ENCODE assay signal across 22 cellular contexts in the genomic region with DNA sequence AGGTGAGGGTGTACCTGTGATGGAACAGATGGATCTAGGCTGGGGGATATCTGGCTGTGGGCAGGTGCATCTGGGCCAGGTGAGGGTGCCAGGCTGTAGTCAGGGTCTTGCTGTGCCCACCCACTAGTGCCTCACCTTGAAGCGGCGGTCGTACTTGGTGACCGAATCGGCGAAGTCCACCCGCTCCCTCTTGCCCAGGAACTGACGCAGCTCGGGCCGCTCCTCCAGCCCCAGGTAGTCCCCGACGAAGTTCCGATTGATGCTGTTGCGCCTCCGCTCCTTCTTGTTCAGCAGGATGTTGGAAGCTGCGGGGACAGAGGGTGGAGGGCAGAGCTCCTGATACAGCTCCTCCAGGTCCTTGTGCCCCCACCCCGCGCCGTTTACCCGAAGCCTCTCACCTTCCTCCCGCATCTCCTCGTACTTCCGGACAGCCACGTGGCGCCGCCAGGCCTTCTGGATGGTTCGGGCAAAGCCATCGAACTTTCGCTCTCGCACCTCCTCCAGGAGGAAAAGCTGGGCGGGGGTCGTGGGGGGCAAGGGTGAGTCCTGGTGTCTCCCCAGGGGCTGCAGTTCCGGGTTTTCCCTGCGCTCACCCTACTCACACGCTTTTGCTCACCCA.
"Had no signal": no experiment of that assay in that cellular context is flagged by ENCODE, and none has a peak within 500 bp of the region (broad histone marks: within the 10 kb centered on the region; RNA-seq: fewer than 3 reads in every experiment).

No MANE protein-coding gene starts in this region.

- H3K9me3 Mint-ChIP-seq: activated CD4-positive, alpha-beta memory T cell treated with anti-CD3 and anti-CD28 coated beads, Interleukin-2, amount 10 ng/mL, durations not matched to agents 7 days and 5 days; activated CD4-positive, alpha-beta T cell treated with anti-CD3 and anti-CD28 coated beads, Interleukin-2, amount 10 ng/mL, durations not matched to agents 7 days and 5 days; activated naive CD4-positive, alpha-beta T cell treated with anti-CD3 and anti-CD28 coated beads, Interleukin-2, amount 50 U/mL, for 72 hours; activated T-cell treated with anti-CD3 and anti-CD28 coated beads, Interleukin-2, amount 50 U/mL, for 24 hours; dendritic cell treated with granulocyte-macrophage colony-stimulating factor and Interleukin-4, amounts not matched to agents 40 ng/mL and 50 ng/mL, for 4 days; naive thymus-derived CD8-positive, alpha-beta T cell; T-helper 1 cell treated with Interleukin-12 subunit alpha and Interleukin-12 subunit beta and Interleukin-4 antibody, amounts not matched to agents 30 μg/mL and 1 μg/mL, for 36 hours had no signal

- H3K27ac Mint-ChIP-seq: activated CD4-positive, alpha-beta memory T cell treated with anti-CD3 and anti-CD28 coated beads, Interleukin-2, amount 10 ng/mL, durations not matched to agents 7 days and 5 days; activated CD4-positive, alpha-beta T cell treated with anti-CD3 and anti-CD28 coated beads, Interleukin-2, amount 10 ng/mL, durations not matched to agents 7 days and 5 days; activated naive CD4-positive, alpha-beta T cell treated with anti-CD3 and anti-CD28 coated beads, Interleukin-2, amount 50 U/mL, for 72 hours; activated T-cell treated with anti-CD3 and anti-CD28 coated beads, Interleukin-2, amount 50 U/mL, for 24 hours; dendritic cell treated with granulocyte-macrophage colony-stimulating factor and Interleukin-4, amounts not matched to agents 40 ng/mL and 50 ng/mL, for 4 days; T-helper 1 cell treated with Interleukin-12 subunit alpha and Interleukin-12 subunit beta and Interleukin-4 antibody, amounts not matched to agents 30 μg/mL and 1 μg/mL, for 36 hours had no signal

- DNase-seq: activated CD4-positive, alpha-beta memory T cell treated with anti-CD3 and anti-CD28 coated beads, Interleukin-2, amount 10 ng/mL, durations not matched to agents 7 days and 5 days; activated CD4-positive, alpha-beta T cell treated with anti-CD3 and anti-CD28 coated beads for 1 hour; activated CD4-positive, alpha-beta T cell treated with anti-CD3 and anti-CD28 coated beads, Interleukin-2, amount 10 ng/mL, durations not matched to agents 7 days and 5 days; activated CD8-positive, alpha-beta memory T cell treated with anti-CD3 and anti-CD28 coated beads, Interleukin-2, amount 50 U/mL, for 48 hours; activated gamma-delta T cell treated with Interleukin-2 at 50 U/mL for 16 hours; activated T-cell treated with anti-CD3 and anti-CD28 coated beads, Interleukin-2, amount 50 U/mL, for 24 hours; central memory CD4-positive, alpha-beta T cell; esophagus squamous epithelium; foreskin melanocyte; left colon; midbrain; naive thymus-derived CD8-positive, alpha-beta T cell; nucleus accumbens; psoas muscle; sigmoid colon; stimulated activated naive CD4-positive, alpha-beta T cell treated with Interleukin-2 at 50 U/mL for 16 hours; SW 1271; T1000; WERI-Rb-1 had no signal

- H3K36me3 Mint-ChIP-seq: activated naive CD4-positive, alpha-beta T cell treated with anti-CD3 and anti-CD28 coated beads, Interleukin-2, amount 50 U/mL, for 72 hours had no signal

- H3K4me3 Mint-ChIP-seq: activated CD4-positive, alpha-beta memory T cell treated with anti-CD3 and anti-CD28 coated beads, Interleukin-2, amount 10 ng/mL, durations not matched to agents 7 days and 5 days; activated CD4-positive, alpha-beta T cell treated with anti-CD3 and anti-CD28 coated beads, Interleukin-2, amount 10 ng/mL, durations not matched to agents 7 days and 5 days; activated T-cell treated with anti-CD3 and anti-CD28 coated beads, Interleukin-2, amount 50 U/mL, for 24 hours; dendritic cell treated with granulocyte-macrophage colony-stimulating factor and Interleukin-4, amounts not matched to agents 40 ng/mL and 50 ng/mL, for 4 days; naive thymus-derived CD8-positive, alpha-beta T cell; T-helper 1 cell treated with Interleukin-12 subunit alpha and Interleukin-12 subunit beta and Interleukin-4 antibody, amounts not matched to agents 30 μg/mL and 1 μg/mL, for 36 hours had no signal

- H3K4me1 Mint-ChIP-seq: activated CD4-positive, alpha-beta T cell treated with anti-CD3 and anti-CD28 coated beads, Interleukin-2, amount 10 ng/mL, durations not matched to agents 7 days and 5 days had no signal

- ATAC-seq: activated naive CD4-positive, alpha-beta T cell treated with anti-CD3 and anti-CD28 coated beads, Interleukin-2, amount 50 U/mL, for 72 hours; left colon; naive thymus-derived CD8-positive, alpha-beta T cell; psoas muscle had no signal

- H3K27me3 Mint-ChIP-seq: activated CD4-positive, alpha-beta memory T cell treated with anti-CD3 and anti-CD28 coated beads, Interleukin-2, amount 10 ng/mL, durations not matched to agents 7 days and 5 days; activated CD4-positive, alpha-beta T cell treated with anti-CD3 and anti-CD28 coated beads, Interleukin-2, amount 10 ng/mL, durations not matched to agents 7 days and 5 days; activated T-cell treated with anti-CD3 and anti-CD28 coated beads, Interleukin-2, amount 50 U/mL, for 24 hours; dendritic cell treated with granulocyte-macrophage colony-stimulating factor and Interleukin-4, amounts not matched to agents 40 ng/mL and 50 ng/mL, for 4 days; naive thymus-derived CD8-positive, alpha-beta T cell had no signal
